In the genomic region with DNA sequence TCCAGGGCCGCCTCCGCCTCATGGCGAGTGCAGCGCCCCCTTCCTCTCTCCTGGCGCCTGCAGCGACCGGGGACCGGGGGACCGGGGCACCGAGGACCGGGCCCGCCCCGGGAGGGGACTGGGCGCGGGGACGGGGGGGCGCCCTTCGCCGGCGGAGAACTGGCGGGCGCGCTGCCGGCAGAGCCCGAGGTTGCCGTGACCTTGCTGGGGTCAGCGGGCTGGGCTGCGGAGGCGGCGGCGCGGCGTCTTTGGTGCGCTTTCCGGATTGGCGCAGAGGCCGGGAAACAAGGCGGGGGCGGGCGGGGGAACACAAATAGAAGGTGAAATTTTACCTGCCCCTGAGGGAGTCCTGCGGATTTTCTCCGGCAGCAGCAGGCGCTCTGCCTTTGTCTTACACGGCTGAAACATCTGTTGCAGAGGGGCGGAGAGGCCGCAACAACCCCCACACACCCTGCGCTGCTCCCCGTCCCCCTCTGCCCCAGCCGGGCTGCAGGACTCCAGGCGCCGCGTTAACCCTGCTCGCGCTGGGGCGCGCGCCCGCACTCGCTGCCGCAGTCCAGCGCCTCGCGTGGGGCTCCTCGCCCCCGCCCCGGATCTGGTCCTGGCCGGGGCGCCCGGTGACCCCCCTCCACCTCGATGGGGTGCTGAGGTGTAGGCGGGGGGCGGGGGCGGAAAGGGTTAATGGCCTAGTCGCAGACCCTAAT, we compare ENCODE assay signal across 8 cellular contexts. TPM values are rescaled to one million over a fixed set of nuclear protein-coding genes. Genes with fewer than 3 reads are reported as not detected.
DNase-seq lines count a peak whose midpoint lies in the region; ATAC-seq and TF ChIP-seq lines count a peak whose summit lies in the region.

No MANE protein-coding gene starts in this region.

- no peaks in the 10 kb centered on the region for H4K20me1 ChIP-seq in fibroblast of lung (ENCODE audit: control insufficient read depth, extremely low read depth, insufficient read depth, low read length)

- H3K27ac Mint-ChIP-seq in nephron, result peak overlapping the region; percentile 78 to 93 (median 87)

- H3K79me2 ChIP-seq in fibroblast of lung (ENCODE audit: control insufficient read depth, insufficient read depth, low read length), result peaks cover 5% of the 10 kb centered on the region

- peak; percentile 60 for DNase-seq in Ammon's horn (ENCODE audit: low spot score)
- DNase-seq in NCI-H345 (lab: John Stamatoyannopoulos, UW), result peak; percentile 67
- DNase-seq in activated T-cell treated with anti-CD3 and anti-CD28 coated beads, Interleukin-2, amount 50 U/mL, for 4 hours, result peak; percentile 53
- DNase-seq in fibroblast of lung (ENCODE audit: low read depth in 2 of 2), result peak; percentile 21 to 40
- DNase-seq in thoracic aorta (ENCODE audit: low spot score), result no peak

- no peaks in the 10 kb centered on the region for H3K36me3 Mint-ChIP-seq in activated T-cell treated with anti-CD3 and anti-CD28 coated beads, Interleukin-2, amount 50 U/mL, for 4 hours (ENCODE audit: insufficient read depth)
- H3K36me3 Mint-ChIP-seq in nephron (ENCODE audit: low read depth), result no peaks in the 10 kb centered on the region

- H3K4me3 ChIP-seq in fibroblast of lung (replicated peaks in 1 of 4; ENCODE audit: control extremely low read depth in 1 of 4, insufficient read depth in 1 of 4, low read depth in 3 of 4, low read length in 4 of 4) (peak overlapping the region; percentile 23 to 56 (median 35)), thoracic aorta (peak overlapping the region; percentile 85)

- H3K27me3 ChIP-seq in fibroblast of lung (ENCODE audit: control insufficient read depth, insufficient read depth, low read length), result no peaks in the 10 kb centered on the region
- no peaks in the 10 kb centered on the region for H3K27me3 ChIP-seq in thoracic aorta (replicated peaks; ENCODE audit: insufficient read depth)

- H3K36me3 ChIP-seq in fibroblast of lung (ENCODE audit: control insufficient read depth, insufficient read depth, low read length) (no peaks in the 10 kb centered on the region), thoracic aorta (no peaks in the 10 kb centered on the region)

- peak; percentile 46 for ATAC-seq in GM21723 (IDR thresholded peaks at IDR 0.05; ENCODE audit: unreplicated experiment)
- peak; percentile 48 to 49 for ATAC-seq in activated T-cell treated with anti-CD3 and anti-CD28 coated beads, Interleukin-2, amount 50 U/mL, for 4 hours
- ATAC-seq in thoracic aorta (ENCODE audit: insufficient number of reproducible peaks, low FRiP score, low read depth), result no peak
- no peak for ATAC-seq in HG03469 (IDR thresholded peaks at IDR 0.05; ENCODE audit: unreplicated experiment)

- peak overlapping the region; percentile 90 for H3K4me2 ChIP-seq in fibroblast of lung (ENCODE audit: extremely low read depth, insufficient read depth, low read length)

- H3K27me3 Mint-ChIP-seq in activated T-cell treated with anti-CD3 and anti-CD28 coated beads, Interleukin-2, amount 50 U/mL, for 4 hours (ENCODE audit: low read depth), result no peaks in the 10 kb centered on the region
- H3K27me3 Mint-ChIP-seq in nephron (ENCODE audit: low read depth), result no peaks in the 10 kb centered on the region

- H3K9me3 Mint-ChIP-seq in activated T-cell treated with anti-CD3 and anti-CD28 coated beads, Interleukin-2, amount 50 U/mL, for 4 hours, result no peaks in the 10 kb centered on the region
- H3K9me3 Mint-ChIP-seq in nephron, result no peaks in the 10 kb centered on the region

- peaks cover 19% of the 10 kb centered on the region for H3K4me1 ChIP-seq in fibroblast of lung (ENCODE audit: control insufficient read depth, extremely low read depth, insufficient read depth, low read length)
- H3K4me1 ChIP-seq in thoracic aorta (ENCODE audit: control insufficient read depth in 1 of 2, low read depth in 2 of 2), result peaks cover 13 to 48% of the 10 kb centered on the region in 2 donors

- H3K27ac ChIP-seq in fibroblast of lung (ENCODE audit: insufficient read depth, low read length), result no peak overlapping the region
- no peak overlapping the region for H3K27ac ChIP-seq in thoracic aorta

- peak overlapping the region; percentile 76 for H3K4me3 Mint-ChIP-seq in activated T-cell treated with anti-CD3 and anti-CD28 coated beads, Interleukin-2, amount 50 U/mL, for 4 hours
- peak overlapping the region; percentile 86 to 87 (median 87) for H3K4me3 Mint-ChIP-seq in nephron

- no peaks in the 10 kb centered on the region for H3K9me3 ChIP-seq in fibroblast of lung (ENCODE audit: control insufficient read depth, insufficient read depth, low read depth, low read length)
- H3K9me3 ChIP-seq in thoracic aorta, result no peaks in the 10 kb centered on the region

- peak in 1 of 2 donors; percentile 16 for TF ChIP-seq CTCF in fibroblast of lung (conservative IDR thresholded peaks at IDR 0.05 in 1 of 2, IDR thresholded peaks at IDR 0.05 in 1 of 2; ENCODE audit: low read depth in 1 of 2, low read length in 2 of 2)
- peak in 2 of 3 experiments; percentile 21 to 40 for TF ChIP-seq CTCF in nephron (IDR thresholded peaks at IDR 0.05; ENCODE audit: unreplicated experiment in 3 of 3)
- TF ChIP-seq CTCF in thoracic aorta (IDR thresholded peaks at IDR 0.05), result no peak

- H3K9ac ChIP-seq in fibroblast of lung (ENCODE audit: insufficient read depth, low read length), result peak overlapping the region; percentile 2

- no peak overlapping the region for H2AFZ ChIP-seq in fibroblast of lung (ENCODE audit: low read length)

- peaks cover 24% of the 10 kb centered on the region for H3K4me1 Mint-ChIP-seq in activated T-cell treated with anti-CD3 and anti-CD28 coated beads, Interleukin-2, amount 50 U/mL, for 4 hours (ENCODE audit: low read depth)
- H3K4me1 Mint-ChIP-seq in nephron, result peaks cover 62% of the 10 kb centered on the region

RNA-seq across cellular contexts. Expression of gene SREBF1, which starts 53.5 kb away (rescaled TPM):
- total RNA-seq in activated T-cell treated with anti-CD3 and anti-CD28 coated beads, Interleukin-2, amount 50 U/mL, for 4 hours, result 10 to 100 TPM; 34.3 to 44.0 (median 34.6) TPM
- total RNA-seq in fibroblast of lung (51.9 and 77.6 TPM in 2 replicates), thoracic aorta (10 to 100 TPM; 56.2 to 64.2 TPM)
- polyA plus RNA-seq in fibroblast of lung, result 29.7 and 49.1 TPM in 2 replicates
- 73.7 and 109 TPM in 2 replicates for polyA plus RNA-seq in fibroblast of lung (2012)
- polyA minus RNA-seq in fibroblast of lung (ENCODE audit: low replicate concordance), result 172 and 195 TPM in 2 replicates

Comparison
In these comparisons a context has a peak if more than half of its experiments do, and no peak if none do; other contexts are left out.
1. ATAC-seq: peak in GM21723 (single experiment) and activated T-cell treated with anti-CD3 and anti-CD28 coated beads, Interleukin-2, amount 50 U/mL, for 4 hours (2 of 2); none in thoracic aorta (single experiment) and HG03469 (single experiment).